ENCODE assay signal across 24 cellular contexts in the genomic region with DNA sequence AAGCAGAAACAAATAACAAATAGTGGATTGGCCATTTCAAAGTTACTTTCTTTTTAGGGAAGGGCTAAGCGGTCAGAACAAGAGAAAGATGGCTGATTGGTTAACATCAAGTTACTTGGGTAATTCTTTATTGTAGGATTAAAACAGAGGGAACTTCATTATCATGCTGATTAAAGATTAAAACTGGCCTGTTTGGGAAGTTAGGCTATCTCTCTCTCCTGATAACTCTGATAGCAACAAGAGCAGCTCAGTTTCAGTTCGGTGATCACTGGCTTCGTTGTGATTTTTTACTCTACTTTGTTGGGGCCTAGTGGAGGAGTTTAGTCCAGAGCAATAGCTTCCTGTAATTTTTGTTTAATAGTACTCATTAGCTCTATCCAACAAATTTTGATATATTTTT.
"Had no signal": no experiment of that assay in that cellular context is flagged by ENCODE, and none has a peak within 500 bp of the region (broad histone marks: within the 10 kb centered on the region; RNA-seq: fewer than 3 reads in every experiment).

No MANE protein-coding gene starts in this region.

- H3K27ac Mint-ChIP-seq: activated CD4-positive, alpha-beta T cell treated with anti-CD3 and anti-CD28 coated beads, Interleukin-2, amount 10 ng/mL, durations not matched to agents 7 days and 5 days; activated CD8-positive, alpha-beta T cell treated with anti-CD3 and anti-CD28 coated beads, Interleukin-2, amount 10 ng/mL, durations not matched to agents 7 days and 5 days; activated naive CD8-positive, alpha-beta T cell; activated T-cell treated with anti-CD3 and anti-CD28 coated beads, Interleukin-2, amount 50 U/mL, for 72 hours; dendritic cell treated with granulocyte-macrophage colony-stimulating factor and Interleukin-4, amounts not matched to agents 40 ng/mL and 50 ng/mL, for 4 days; natural killer cell had no signal

- H3K4me1 ChIP-seq: esophagus muscularis mucosa, heart right ventricle, left lung, lower lobe of right lung, uterus had no signal

- H3K9me3 Mint-ChIP-seq: activated T-cell treated with anti-CD3 and anti-CD28 coated beads, Interleukin-2, amount 50 U/mL, for 72 hours; central memory CD8-positive, alpha-beta T cell; dendritic cell treated with granulocyte-macrophage colony-stimulating factor and Interleukin-4, amounts not matched to agents 40 ng/mL and 50 ng/mL, for 4 days; natural killer cell had no signal

- H3K36me3 ChIP-seq: esophagus muscularis mucosa, heart right ventricle, left lung, lower lobe of right lung, transverse colon, uterus, WERI-Rb-1 had no signal

- H3K4me1 Mint-ChIP-seq: activated CD4-positive, alpha-beta T cell treated with anti-CD3 and anti-CD28 coated beads, Interleukin-2, amount 10 ng/mL, durations not matched to agents 7 days and 5 days; central memory CD8-positive, alpha-beta T cell; natural killer cell had no signal

- H3K4me3 Mint-ChIP-seq: activated CD4-positive, alpha-beta T cell treated with anti-CD3 and anti-CD28 coated beads, Interleukin-2, amount 10 ng/mL, durations not matched to agents 7 days and 5 days; activated CD8-positive, alpha-beta T cell treated with anti-CD3 and anti-CD28 coated beads, Interleukin-2, amount 10 ng/mL, durations not matched to agents 7 days and 5 days; activated naive CD8-positive, alpha-beta T cell; activated T-cell treated with anti-CD3 and anti-CD28 coated beads, Interleukin-2, amount 50 U/mL, for 72 hours; central memory CD8-positive, alpha-beta T cell; dendritic cell treated with granulocyte-macrophage colony-stimulating factor and Interleukin-4, amounts not matched to agents 40 ng/mL and 50 ng/mL, for 4 days; natural killer cell had no signal

- H3K9me3 ChIP-seq: esophagus muscularis mucosa, lower lobe of right lung, transverse colon, uterus had no signal

- H3K27me3 Mint-ChIP-seq: activated CD4-positive, alpha-beta T cell treated with anti-CD3 and anti-CD28 coated beads, Interleukin-2, amount 10 ng/mL, durations not matched to agents 7 days and 5 days; activated naive CD8-positive, alpha-beta T cell; central memory CD8-positive, alpha-beta T cell; dendritic cell treated with granulocyte-macrophage colony-stimulating factor and Interleukin-4, amounts not matched to agents 40 ng/mL and 50 ng/mL, for 4 days had no signal

- H3K27me3 ChIP-seq: esophagus muscularis mucosa, heart right ventricle, left lung, transverse colon, uterus had no signal

- DNase-seq: activated CD4-positive, alpha-beta T cell treated with anti-CD3 and anti-CD28 coated beads, Interleukin-2, amount 10 ng/mL, durations not matched to agents 7 days and 5 days; activated CD4-positive, CD25-positive, alpha-beta regulatory T cell treated with anti-CD3 and anti-CD28 coated beads, Interleukin-2, amount 50 U/mL, for 72 hours; activated CD8-positive, alpha-beta T cell treated with anti-CD3 and anti-CD28 coated beads, Interleukin-2, amount 10 ng/mL, durations not matched to agents 7 days and 5 days; activated naive CD4-positive, alpha-beta T cell; activated T-cell treated with anti-CD3 and anti-CD28 coated beads for 4 hours; activated T-cell treated with anti-CD3 and anti-CD28 coated beads, Interleukin-2, amount 50 U/mL, for 72 hours; anterior cingulate cortex; foreskin melanocyte; heart right ventricle; left lung; lower lobe of right lung; mesenchymal stem cell; natural killer cell; posterior cingulate gyrus; right cardiac atrium; stimulated activated CD4-positive, alpha-beta T cell treated with anti-CD3 and anti-CD28 coated beads, Interleukin-2, amount 100 ng/mL, for 48 hours; stimulated activated naive CD4-positive, alpha-beta T cell treated with Interleukin-2 at 50 U/mL for 16 hours; transverse colon; uterus; WERI-Rb-1 had no signal

- H3K4me3 ChIP-seq: esophagus muscularis mucosa, heart right ventricle, left lung, lower lobe of right lung, transverse colon, uterus had no signal

- H3K36me3 Mint-ChIP-seq: natural killer cell had no signal

- H3K27ac ChIP-seq: esophagus muscularis mucosa, heart right ventricle, left lung, lower lobe of right lung, transverse colon, uterus, WERI-Rb-1 had no signal
